ENCODE assay signal across 15 cellular contexts in genomic region chr1:43619314-43619790, GRCh38. TPM values are rescaled to one million over a fixed set of nuclear protein-coding genes. Genes with fewer than 3 reads are reported as not detected.
A peak's percentile ranks its signal among the peaks of the same experiment; 100 is the strongest.
DNase-seq lines count a peak whose midpoint lies in the region; ATAC-seq, FAIRE-seq and TF ChIP-seq lines count a peak whose summit lies in the region.
"Had no signal": no experiment of that assay in that cellular context is flagged by ENCODE, and none has a peak within 500 bp of the region (broad histone marks: within the 10 kb centered on the region; RNA-seq: fewer than 3 reads in every experiment).

No MANE protein-coding gene starts in this region.

- H3K27ac ChIP-seq in HepG2 (ENCODE audit: extremely low read length, insufficient read depth, low read length) (no peak overlapping the region), right lobe of liver (no peak overlapping the region), K562 (ENCODE audit: extremely low read depth, low read depth, low read length) (no peak overlapping the region), lower lobe of right lung (no peak overlapping the region)
- H3K27ac ChIP-seq: GM23248 had no signal

- H3K4me3 ChIP-seq in HepG2 (replicated peaks in 1 of 3; ENCODE audit: insufficient read depth in 1 of 3, low read depth in 2 of 3, low read length in 3 of 3) (no peak overlapping the region), right lobe of liver (no peak overlapping the region), K562 (no peak overlapping the region), lower lobe of right lung (no peak overlapping the region)
- H3K4me3 ChIP-seq: GM12878, GM23248 had no signal

- intact Hi-C loops in HepG2 (cut with micrococcal nuclease; ENCODE audit: unreplicated experiment) (no loop called here), right lobe of liver (cut with DNase I) (no loop called here), K562 (cut with micrococcal nuclease) (no loop called here), lower lobe of right lung (cut with DNase I) (no loop called here)

- in situ Hi-C loops in HepG2 (cut with HindIII; ENCODE audit: extremely low pct_ligation_motif_present, low pct_unique_long_range_greater_than_20kb): no loop called here
- in situ Hi-C loops in K562 (cut with MboI): no loop called here

- H3K36me3 ChIP-seq in HepG2 (replicated peaks in 1 of 2; ENCODE audit: control insufficient read depth in 1 of 2, insufficient read depth in 2 of 2, low read length in 2 of 2) (peaks cover 47 to 73% of the 10 kb centered on the region in 2 experiments), right lobe of liver (peaks cover 0 to 72% (median 40%) of the 10 kb centered on the region in 4 donors), K562 (ENCODE audit: control insufficient read depth, insufficient read depth, low read length) (no peaks in the 10 kb centered on the region), lower lobe of right lung (peaks cover 76% of the 10 kb centered on the region)

- TF ChIP-seq CTCF in HepG2 (CRISPR knock-in tag; IDR thresholded peaks at IDR 0.05): no peak
- TF ChIP-seq CTCF in right lobe of liver (IDR thresholded peaks at IDR 0.05): no peak
- TF ChIP-seq CTCF in K562 (IDR thresholded peaks at IDR 0.05 in 2 of 3, conservative IDR thresholded peaks at IDR 0.05 in 1 of 3; ENCODE audit: insufficient read depth in 2 of 3, low read depth in 1 of 3, low read length in 3 of 3): no peak
- no peak for TF ChIP-seq CTCF in lower lobe of right lung (IDR thresholded peaks at IDR 0.05)

- WGBS in HepG2 (ENCODE audit: low lambda C conversion rate): 97% methylated on average over 14 of the region's 21 CpGs
- WGBS in right lobe of liver (ENCODE audit: insufficient coverage, low coverage, low lambda C conversion rate, missing lambda C conversion rate): 87% methylated on average over 3 of the region's 21 CpGs
- 19% methylated on average over 21 of the region's 21 CpGs for WGBS in K562 (ENCODE audit: insufficient coverage, low coverage, missing lambda C conversion rate)

- H3K27me3 ChIP-seq in HepG2 (ENCODE audit: control insufficient read depth in 1 of 2, insufficient read depth in 2 of 2, low read length in 2 of 2) (no peaks in the 10 kb centered on the region), right lobe of liver (no peaks in the 10 kb centered on the region), K562 (ENCODE audit: control insufficient read depth in 2 of 2, insufficient read depth in 2 of 2, low read length in 2 of 2) (peaks cover 63 to 100% of the 10 kb centered on the region in 2 experiments), lower lobe of right lung (ENCODE audit: low read depth) (no peaks in the 10 kb centered on the region)

- no peak for ATAC-seq in HepG2
- no peak for ATAC-seq in right lobe of liver
- no peak for ATAC-seq in K562
- ATAC-seq in lower lobe of right lung: no peak
- ATAC-seq in HG03139 (IDR thresholded peaks at IDR 0.05; ENCODE audit: unreplicated experiment): no peak
- ATAC-seq: GM12878 had no signal

- DNase-seq in HepG2 (ENCODE audit: low spot score) (no peak), right lobe of liver (no peak), K562 (ENCODE audit: extremely low read depth in 1 of 4, low spot score in 3 of 4) (no peak), lower lobe of right lung (peak; percentile 41), T1000 (lab: John Stamatoyannopoulos, UW) (no peak), OCI-M1 (lab: John Stamatoyannopoulos, UW) (no peak)
- DNase-seq: C1 segment of cervical spinal cord; CD4-positive, alpha-beta T cell; DMS79; GM23248 had no signal

- no peak overlapping the region for H3K4me2 ChIP-seq in HepG2 (ENCODE audit: low read depth, low read length)
- H3K4me2 ChIP-seq in K562 (ENCODE audit: insufficient read depth, low read length): no peak overlapping the region

- TF ChIP-seq RAD21 in HepG2 (CRISPR knock-in tag; IDR thresholded peaks at IDR 0.05) (no peak), K562 (CRISPR knock-in tag; conservative IDR thresholded peaks at IDR 0.05 in 1 of 2, IDR thresholded peaks at IDR 0.05 in 1 of 2) (no peak)

- H2AFZ ChIP-seq in HepG2 (ENCODE audit: low read length): no peak overlapping the region
- no peak overlapping the region for H2AFZ ChIP-seq in K562 (ENCODE audit: low read depth, low read length)
- H2AFZ ChIP-seq: GM23248 had no signal

- H3K9me1 ChIP-seq in K562 (ENCODE audit: control insufficient read depth, insufficient read depth, low read length): no peaks in the 10 kb centered on the region

- H4K20me1 ChIP-seq in HepG2 (ENCODE audit: insufficient read depth, low read length) (no peaks in the 10 kb centered on the region), K562 (replicated peaks; ENCODE audit: control insufficient read depth, insufficient read depth, low read length) (peaks cover 17% of the 10 kb centered on the region)

- H3K9ac ChIP-seq in HepG2 (ENCODE audit: insufficient read depth, low read depth, low read length): no peak overlapping the region
- no peak overlapping the region for H3K9ac ChIP-seq in K562 (ENCODE audit: insufficient read depth in 1 of 2, low read depth in 2 of 2, low read length in 2 of 2)
- H3K9ac ChIP-seq: GM23248 had no signal

- H3K9me3 ChIP-seq in HepG2 (ENCODE audit: low read length) (no peaks in the 10 kb centered on the region), right lobe of liver (no peaks in the 10 kb centered on the region), K562 (replicated peaks; ENCODE audit: control insufficient read depth, insufficient read depth, low read depth, low read length) (no peaks in the 10 kb centered on the region), lower lobe of right lung (no peaks in the 10 kb centered on the region)

- H3K79me2 ChIP-seq in HepG2 (ENCODE audit: insufficient read depth, low read length) (no peaks in the 10 kb centered on the region), K562 (ENCODE audit: control insufficient read depth, insufficient read depth, low read length) (no peaks in the 10 kb centered on the region)

- no peak for TF ChIP-seq EP300 in HepG2 (IDR thresholded peaks at IDR 0.05; ENCODE audit: low read depth in 2 of 2, low read length in 2 of 2)
- TF ChIP-seq EP300 in HepG2 (CRISPR knock-in tag; IDR thresholded peaks at IDR 0.05; ENCODE audit: borderline replicate concordance): no peak
- no peak for TF ChIP-seq EP300 in K562 (IDR thresholded peaks at IDR 0.05; ENCODE audit: low read length)

- TF ChIP-seq POLR2A in HepG2 (IDR thresholded peaks at IDR 0.05; ENCODE audit: insufficient read depth in 1 of 2, low read depth in 2 of 2, low read length in 2 of 2): no peak
- no peak for TF ChIP-seq POLR2A in right lobe of liver (IDR thresholded peaks at IDR 0.05)
- no peak for TF ChIP-seq POLR2A in K562 (conservative IDR thresholded peaks at IDR 0.05)

- BruUV-seq in HepG2 (replicated peaks; lab: Mats Ljungman, UMichigan): no TSS peak
- BruUV-seq in K562 (replicated peaks; lab: Mats Ljungman, UMichigan): no TSS peak

- CTCF ChIA-PET in HepG2 (lab: Yijun Ruan, JAX; ENCODE audit: low intra/inter-chr PET ratio, low total read pairs): no interaction called here
- CTCF ChIA-PET in K562 (lab: Yijun Ruan, JAX; ENCODE audit: low intra/inter-chr PET ratio): no interaction called here

- FAIRE-seq in HepG2 (lab: Jason Lieb, UNC) (no peak), K562 (lab: Jason Lieb, UNC) (no peak)
- FAIRE-seq: A204.1, GM12878, GM18507, H54 had no signal

- POLR2A ChIA-PET in HepG2 (lab: Yijun Ruan, JAX) (no interaction called here), K562 (lab: Yijun Ruan, JAX) (interaction anchor here (0.6 to 0.8 kb wide), 3 partner anchors 31 to 73 kb away, joined by 3 to 4 read pairs (median 3); no protein-coding TSS in a partner anchor)

- no peaks in the 10 kb centered on the region for H3K4me1 ChIP-seq in HepG2 (ENCODE audit: insufficient read depth, low read length)
- no peaks in the 10 kb centered on the region for H3K4me1 ChIP-seq in right lobe of liver
- peaks cover 0 to 16% of the 10 kb centered on the region in 2 experiments; a peak in 3 of 5 replicates for H3K4me1 ChIP-seq in K562 (replicated peaks in 1 of 2; ENCODE audit: control insufficient read depth in 2 of 2, insufficient read depth in 2 of 2, low read length in 2 of 2)
- no peaks in the 10 kb centered on the region for H3K4me1 ChIP-seq in lower lobe of right lung

RNA-seq across cellular contexts. Expression of gene KDM4A, which starts 30.6 kb away (rescaled TPM):
- total RNA-seq in HepG2 (2016; rRNA removed; fragmentation: Illumina TruSeq; extraction: Trizol) (20.9 and 27.4 TPM in 2 replicates), right lobe of liver (10 to 100 TPM; 12.7 to 22.5 (median 17.6) TPM), K562 (2014; rRNA removed) (15.6 and 16.0 TPM in 2 replicates), K562 (2014; rRNA removed; fragmentation: Illumina TruSeq; extraction: Trizol) (17.6 and 21.2 TPM in 2 replicates), K562 (2015; rRNA removed; fragmentation: Illumina TruSeq; extraction: Trizol) (13.1 and 14.3 TPM in 2 replicates), K562 (2021) (27.3 and 33.6 TPM in 2 replicates), lower lobe of right lung (41.9 TPM)
- total RNA-seq in HepG2 (2016; cell fraction: cytosol; rRNA removed; fragmentation: Illumina TruSeq; extraction: Trizol; ENCODE audit: low read depth): 2.7 and 3.3 TPM in 2 replicates
- 21.8 and 25.6 TPM in 2 replicates for total RNA-seq in HepG2 (2016; cell fraction: insoluble cytoplasmic fraction; rRNA removed; fragmentation: Illumina TruSeq; extraction: Trizol)
- total RNA-seq in HepG2 (2016; cell fraction: membrane; rRNA removed; fragmentation: Illumina TruSeq; extraction: Trizol): 7.4 and 7.7 TPM in 2 replicates
- total RNA-seq in HepG2 (2016; cell fraction: nucleus; rRNA removed; fragmentation: Illumina TruSeq; extraction: Trizol): 17.4 and 18.8 TPM in 2 replicates
- polyA plus RNA-seq in HepG2 (2011; rRNA removed) (8.7 and 9.7 TPM in 2 replicates), K562 (2011; rRNA removed) (12.5 and 20.8 TPM in 2 replicates), K562 (2014; fragmentation: Illumina TruSeq; extraction: Trizol) (24.9 and 26.4 TPM in 2 replicates), K562 (2014; fragmentation: Nextera tagmentation; extraction: Ambion mirVana) (10 to 100 TPM in 1 of 2 experiments, 1 to 10 TPM in 1; 3.6 to 12.1 TPM), K562 (2014; rRNA removed) (13.5 and 14.2 TPM in 2 replicates)
- 5.2 and 7.2 TPM in 2 replicates for polyA plus RNA-seq in HepG2 (2011; cell fraction: cytosol; rRNA removed)
- 7.6 and 9.7 TPM in 2 replicates for polyA plus RNA-seq in HepG2 (2011; cell fraction: nucleus; rRNA removed)
- 8.7 and 12.1 TPM in 2 replicates for polyA plus RNA-seq in HepG2 (2012)
- 0.76 and 0.90 TPM in 2 replicates for polyA plus RNA-seq in HepG2 (2016; cell fraction: cytosol; fragmentation: Illumina TruSeq; extraction: Trizol; ENCODE audit: low read depth)
- polyA plus RNA-seq in HepG2 (2016; cell fraction: insoluble cytoplasmic fraction; fragmentation: Illumina TruSeq; extraction: Trizol; ENCODE audit: low read depth): 15.7 and 20.7 TPM in 2 replicates
- polyA plus RNA-seq in HepG2 (2016; cell fraction: membrane; fragmentation: Illumina TruSeq; extraction: Trizol; ENCODE audit: low read depth): 2.3 and 2.4 TPM in 2 replicates
- 15.9 and 19.8 TPM in 2 replicates for polyA plus RNA-seq in HepG2 (2016; cell fraction: nucleus; fragmentation: Illumina TruSeq; extraction: Trizol; ENCODE audit: insufficient read depth, low read depth)
- 12.2 and 36.0 TPM in 2 replicates for polyA minus RNA-seq in HepG2 (2011; rRNA and poly(A)+ RNA removed; ENCODE audit: low replicate concordance)
- polyA minus RNA-seq in HepG2 (2011; cell fraction: cytosol; rRNA and poly(A)+ RNA removed): 5.9 and 8.2 TPM in 2 replicates
- 22.1 and 29.7 TPM in 2 replicates for polyA minus RNA-seq in HepG2 (2011; cell fraction: nucleus; rRNA and poly(A)+ RNA removed)
- 118 and 126 TPM in 2 replicates for total RNA-seq in K562 (2011; cell fraction: chromatin; rRNA removed; ENCODE audit: low replicate concordance)
- total RNA-seq in K562 (2011; cell fraction: nucleolus; rRNA removed): 43.2 and 43.6 TPM in 2 replicates
- total RNA-seq in K562 (2011; cell fraction: nucleoplasm; rRNA removed): 47.6 and 48.7 TPM in 2 replicates
- 5.4 and 12.3 TPM in 2 replicates for polyA plus RNA-seq in K562 (2011; cell fraction: cytosol; rRNA removed)
- polyA plus RNA-seq in K562 (2011; cell fraction: nucleus; rRNA removed): 18.6 and 24.1 TPM in 2 replicates
- 17.2 and 34.3 TPM in 2 replicates for polyA plus RNA-seq in K562 (2012)
- polyA minus RNA-seq in K562 (2011; rRNA and poly(A)+ RNA removed): 26.9 and 40.0 TPM in 2 replicates
- polyA minus RNA-seq in K562 (2011; cell fraction: cytosol; rRNA and poly(A)+ RNA removed): 11.4 and 12.3 TPM in 2 replicates
- 8.6 and 19.7 TPM in 2 replicates for polyA minus RNA-seq in K562 (2011; cell fraction: nucleus; rRNA and poly(A)+ RNA removed)

Comparison
In these comparisons a context has a peak if more than half of its experiments do, and no peak if none do; other contexts are left out.
1. Of the 241 proteins assayed by ChIP-seq in both HepG2 and K562: peak only in HepG2: none; only in K562: RAD51, TFE3 and USF2; in both: none; in neither: 238.